In the genomic region with DNA sequence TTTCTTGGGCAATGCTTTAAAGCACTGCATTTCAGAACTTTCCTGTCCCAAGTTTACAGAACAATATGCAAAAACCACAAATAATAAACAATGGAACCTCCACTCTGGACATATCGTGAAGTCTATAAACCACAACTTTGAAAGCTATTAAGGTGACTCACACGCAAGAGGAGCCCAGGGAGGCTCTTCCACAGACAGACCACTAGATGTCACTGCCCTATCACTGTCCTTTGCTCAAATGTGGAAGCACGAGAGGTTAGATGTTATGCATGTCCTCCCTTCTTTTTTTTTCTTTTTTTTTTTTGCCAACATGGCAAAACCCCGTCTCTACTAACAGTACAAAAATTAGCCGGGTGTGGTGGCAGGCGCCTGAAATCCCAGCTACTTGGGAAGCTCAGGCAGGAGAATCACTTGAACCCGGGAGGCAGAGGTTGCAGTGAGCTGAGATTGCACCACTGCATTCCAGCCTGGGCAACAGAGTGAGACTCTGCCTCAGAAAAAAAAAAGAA, we compare ENCODE assay signal across 8 cellular contexts.
A peak's percentile ranks its signal among the peaks of the same experiment; 100 is the strongest.
DNase-seq lines count a peak whose midpoint lies in the region; ATAC-seq, FAIRE-seq and TF ChIP-seq lines count a peak whose summit lies in the region.
"Not testable (repeated sequence)": the region's sequence is repeated elsewhere in the genome, so short reads cannot be mapped to it uniquely, and the experiment has no call there.

No MANE protein-coding gene starts in this region.

- H3K4me3 ChIP-seq in fibroblast of villous mesenchyme (ENCODE audit: low read depth, low read length), result not testable (repeated sequence)

- DNase-seq in GM12891 (ENCODE audit: insufficient read length, low spot score) (peak; percentile 34), NAMALWA (ENCODE audit: low spot score) (peak; percentile 93), SHP77 treated with DMSO at 0.1 percent for 48 hours (lab: John Stamatoyannopoulos, UW) (peak; percentile 79), fibroblast of villous mesenchyme (ENCODE audit: low read depth) (peak; percentile 94), non-pigmented ciliary epithelial cell (ENCODE audit: low read depth) (peak; percentile 84), urothelium cell line (ENCODE audit: low spot score) (peak; percentile 85)
- DNase-seq in activated effector memory CD4-positive, alpha-beta T cell treated with anti-CD3 and anti-CD28 coated beads, Interleukin-2, amount 50 U/mL, for 16 hours, result peak; percentile 74

- ATAC-seq in HG02623 (IDR thresholded peaks at IDR 0.05; ENCODE audit: unreplicated experiment), result peak; percentile 67

- TF ChIP-seq CTCF in fibroblast of villous mesenchyme (IDR thresholded peaks at IDR 0.05; ENCODE audit: insufficient read depth, low read depth, low read length), result peak; percentile 94

- peak; percentile 91 for FAIRE-seq in GM12891 (lab: Jason Lieb, UNC)
- FAIRE-seq in urothelium cell line (lab: Jason Lieb, UNC), result not testable (repeated sequence)

- TF ChIP-seq POLR2A in GM12891 (IDR thresholded peaks at IDR 0.05; ENCODE audit: low read depth, low read length), result not testable (repeated sequence)

TF ChIP-seq in GM12891, 5 proteins besides CTCF, POLR2A, EP300 and RAD21:
- 0 out of 2 replicates have a peak, but pooled peaks have one; percentile 12 for TF ChIP-seq SPI1 (IDR thresholded peaks at IDR 0.05; ENCODE audit: low read depth, low read length)
- TF ChIP-seq POU2F2 (IDR thresholded peaks at IDR 0.05; ENCODE audit: low read depth, low read length), result peak; percentile 88

Comparison
In these comparisons a context has a peak if more than half of its experiments do, and no peak if none do; other contexts are left out.
1. DNase-seq: peak in every context shown above with its lines; median percentile 94 in fibroblast of villous mesenchyme; 93 in NAMALWA; 85 in urothelium cell line; 84 in non-pigmented ciliary epithelial cell; 79 in SHP77 treated with DMSO at 0.1 percent for 48 hours; 74 in activated effector memory CD4-positive, alpha-beta T cell treated with anti-CD3 and anti-CD28 coated beads, Interleukin-2, amount 50 U/mL, for 16 hours; 34 in GM12891.